Comparison of ENCODE assay signal across 16 cellular contexts in the genomic region with DNA sequence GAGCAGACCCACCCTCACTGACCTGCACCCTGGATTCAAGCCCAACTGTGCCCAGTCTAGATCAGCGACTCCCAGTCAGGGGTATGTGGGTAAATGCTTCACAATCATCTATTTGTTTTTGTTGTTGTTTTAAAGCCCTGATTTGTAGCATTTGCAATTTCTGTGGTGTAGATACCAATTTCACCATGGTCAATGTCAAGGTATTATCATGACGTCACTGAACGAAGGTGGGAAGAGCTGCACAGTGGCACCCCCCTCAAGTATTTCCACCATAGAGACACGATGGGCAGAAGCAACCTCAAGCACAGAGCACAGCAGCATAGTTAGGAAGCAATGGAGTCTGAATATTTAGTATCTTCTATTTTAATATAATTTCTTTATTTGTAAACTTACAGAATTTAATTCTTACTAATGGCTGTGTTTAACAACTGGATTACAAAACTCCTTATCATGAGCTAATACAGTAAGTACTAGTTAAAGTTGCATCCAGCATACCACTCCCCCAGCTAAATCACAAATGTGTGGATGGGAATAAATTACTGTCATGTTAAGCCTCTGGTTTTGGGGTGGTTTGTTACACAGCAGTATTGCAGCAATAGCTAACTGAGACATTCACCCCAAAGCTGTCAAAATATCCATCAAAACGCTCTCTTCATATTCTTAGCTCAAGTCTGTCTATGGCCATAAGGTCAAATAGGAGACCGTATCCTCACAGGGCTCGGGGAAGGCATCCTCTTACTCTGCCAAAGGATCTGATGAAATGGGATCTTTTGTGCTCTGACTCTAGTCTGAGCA. TPM values are rescaled to one million over a fixed set of nuclear protein-coding genes. Genes with fewer than 3 reads are reported as not detected.
DNase-seq lines count a peak whose midpoint lies in the region; ATAC-seq, FAIRE-seq and TF ChIP-seq lines count a peak whose summit lies in the region.
"Had no signal": no experiment of that assay in that cellular context is flagged by ENCODE, and none has a peak within 500 bp of the region (broad histone marks: within the 10 kb centered on the region; RNA-seq: fewer than 3 reads in every experiment).

No MANE protein-coding gene starts in this region.

- H3K4me1 ChIP-seq in heart right ventricle, result peaks cover 13 to 68% (median 41%) of the 10 kb centered on the region in 9 donors
- H3K4me1 ChIP-seq in HEK293 (ENCODE audit: control insufficient read depth, insufficient read depth, low read length), result no peaks in the 10 kb centered on the region
- H3K4me1 ChIP-seq in K562 (replicated peaks in 1 of 2; ENCODE audit: control insufficient read depth in 2 of 2, insufficient read depth in 2 of 2, low read length in 2 of 2), result no peaks in the 10 kb centered on the region
- peaks cover 27% of the 10 kb centered on the region for H3K4me1 ChIP-seq in psoas muscle
- H3K4me1 ChIP-seq: BE2C, Caco-2 had no signal

- no peak for TF ChIP-seq RAD21 in K562 (CRISPR knock-in tag; conservative IDR thresholded peaks at IDR 0.05 in 1 of 2, IDR thresholded peaks at IDR 0.05 in 1 of 2)

- 0 out of 2 replicates have a peak, but pooled peaks cover 3% of the 10 kb centered on the region for H4K20me1 ChIP-seq in K562 (replicated peaks; ENCODE audit: control insufficient read depth, insufficient read depth, low read length)

- H3K36me3 ChIP-seq in heart right ventricle (peaks cover 0 to 28% (median 0%) of the 10 kb centered on the region in 9 donors), HEK293 (ENCODE audit: control insufficient read depth in 2 of 2, insufficient read depth in 1 of 2, low read length in 2 of 2) (no peaks in the 10 kb centered on the region), K562 (ENCODE audit: control insufficient read depth, insufficient read depth, low read length) (no peaks in the 10 kb centered on the region), psoas muscle (ENCODE audit: insufficient read depth in 1 of 2, low read depth in 1 of 2) (no peaks in the 10 kb centered on the region)
- H3K36me3 ChIP-seq: BE2C had no signal

- FAIRE-seq in K562 (lab: Jason Lieb, UNC), result no peak
- FAIRE-seq: D721Med, G401.6, GM19239, H54 had no signal

- H3K9me3 ChIP-seq in heart right ventricle, result no peaks in the 10 kb centered on the region
- no peaks in the 10 kb centered on the region for H3K9me3 ChIP-seq in HEK293 (ENCODE audit: control insufficient read depth, insufficient read depth, low read depth, low read length)
- no peaks in the 10 kb centered on the region for H3K9me3 ChIP-seq in K562 (replicated peaks; ENCODE audit: control insufficient read depth, insufficient read depth, low read depth, low read length)
- no peaks in the 10 kb centered on the region for H3K9me3 ChIP-seq in psoas muscle
- H3K9me3 ChIP-seq: BE2C, Caco-2 had no signal

- no peaks in the 10 kb centered on the region for H3K79me2 ChIP-seq in K562 (ENCODE audit: control insufficient read depth, insufficient read depth, low read length)

- no peak for TF ChIP-seq EP300 in K562 (IDR thresholded peaks at IDR 0.05; ENCODE audit: low read length)

- H2AFZ ChIP-seq in K562 (ENCODE audit: low read depth, low read length), result no peak overlapping the region
- H2AFZ ChIP-seq: GM23338 had no signal

- no peak for ATAC-seq in heart right ventricle
- ATAC-seq in left cardiac atrium, result no peak
- no peak for ATAC-seq in K562
- ATAC-seq in psoas muscle, result no peak
- no peak for ATAC-seq in HG03521 (IDR thresholded peaks at IDR 0.05; ENCODE audit: unreplicated experiment)
- ATAC-seq: GM23338 had no signal

- no peak for TF ChIP-seq POLR2A in K562 (conservative IDR thresholded peaks at IDR 0.05)

- H3K27me3 ChIP-seq in heart right ventricle, result no peaks in the 10 kb centered on the region
- H3K27me3 ChIP-seq in K562 (ENCODE audit: control insufficient read depth in 2 of 2, insufficient read depth in 2 of 2, low read length in 2 of 2), result no peaks in the 10 kb centered on the region
- H3K27me3 ChIP-seq in psoas muscle (ENCODE audit: insufficient read depth in 3 of 3, low read length in 2 of 3), result no peaks in the 10 kb centered on the region
- H3K27me3 ChIP-seq: BE2C had no signal

- H3K4me3 ChIP-seq in heart right ventricle (no peak overlapping the region), HEK293 (ENCODE audit: low read depth, low read length) (no peak overlapping the region), K562 (no peak overlapping the region), psoas muscle (no peak overlapping the region)
- H3K4me3 ChIP-seq: GM23338 had no signal

- CTCF ChIA-PET in HEK293 (lab: Yijun Ruan, JAX) (no interaction called here), K562 (lab: Yijun Ruan, JAX; ENCODE audit: low intra/inter-chr PET ratio) (no interaction called here), HEK293T (lab: Yijun Ruan, JAX) (interaction anchor here (0.6 kb wide), 1 partner anchor 37 kb away, joined by 4 read pairs; no protein-coding TSS in a partner anchor)

- intact Hi-C loops in heart right ventricle (cut with DNase I), result loop anchor here in 1 of 10 donors (5.0 kb wide), 1 partner anchor 32 kb away; a partner anchor contains a TSS
- intact Hi-C loops in left cardiac atrium (cut with DNase I), result no loop called here
- intact Hi-C loops in K562 (cut with micrococcal nuclease), result no loop called here
- intact Hi-C loops in psoas muscle (cut with DNase I), result loop anchor here in 1 of 2 donors (5.0 kb wide), 1 partner anchor 87 kb away; no protein-coding TSS in a partner anchor

- no peak for TF ChIP-seq CTCF in heart right ventricle (IDR thresholded peaks at IDR 0.05)
- no peak for TF ChIP-seq CTCF in HEK293 (tag by site-specific recombination; IDR thresholded peaks at IDR 0.05)
- no peak for TF ChIP-seq CTCF in K562 (IDR thresholded peaks at IDR 0.05 in 2 of 3, conservative IDR thresholded peaks at IDR 0.05 in 1 of 3; ENCODE audit: insufficient read depth in 2 of 3, low read depth in 1 of 3, low read length in 3 of 3)
- no peak for TF ChIP-seq CTCF in psoas muscle (IDR thresholded peaks at IDR 0.05)

- POLR2A ChIA-PET in HEK293 (lab: Yijun Ruan, JAX), result no interaction called here
- POLR2A ChIA-PET in K562 (lab: Yijun Ruan, JAX), result interaction anchor here (0.8 kb wide), 1 partner anchor 10 kb away, joined by 3 read pairs; no protein-coding TSS in a partner anchor
- POLR2A ChIA-PET in HEK293T (lab: Yijun Ruan, JAX), result no interaction called here

- no peaks in the 10 kb centered on the region for H3K9me1 ChIP-seq in K562 (ENCODE audit: control insufficient read depth, insufficient read depth, low read length)

- no peak overlapping the region for H3K4me2 ChIP-seq in K562 (ENCODE audit: insufficient read depth, low read length)
- H3K4me2 ChIP-seq: GM23338 had no signal

- WGBS in heart right ventricle, 2 donors, result 72 to 73% methylated on average over 7 of the region's 7 CpGs
- 50% methylated on average over 7 of the region's 7 CpGs for WGBS in K562 (ENCODE audit: insufficient coverage, low coverage, missing lambda C conversion rate)
- WGBS in psoas muscle, 3 donors, result 57 to 78% (median 63%) methylated on average over 7 of the region's 7 CpGs

- BruUV-seq in K562 (replicated peaks; lab: Mats Ljungman, UMichigan), result no TSS peak

- in situ Hi-C loops in K562 (cut with MboI), result no loop called here

- H3K27ac ChIP-seq in heart right ventricle (peak overlapping the region in 8 of 10 donors; percentile 42 to 80 (median 68)), HEK293 (ENCODE audit: extremely low read depth, low read depth, low read length) (no peak overlapping the region), K562 (ENCODE audit: extremely low read depth, low read depth, low read length) (no peak overlapping the region), psoas muscle (peak overlapping the region; percentile 39)

- no peak for DNase-seq in heart right ventricle
- no peak for DNase-seq in left cardiac atrium
- DNase-seq in K562 (ENCODE audit: extremely low read depth in 1 of 4, low spot score in 3 of 4), result no peak
- DNase-seq in psoas muscle, result no peak
- no peak for DNase-seq in HEK293T (ENCODE audit: extremely low spot score)
- DNase-seq: BE2C; Caco-2; CD4-positive, alpha-beta T cell; HCEC 1CT had no signal

- H3K9ac ChIP-seq in K562 (ENCODE audit: insufficient read depth in 1 of 2, low read depth in 2 of 2, low read length in 2 of 2), result no peak overlapping the region

RNA-seq across cellular contexts. Expression of a gene that starts 25.5 kb away (rescaled TPM):
- total RNA-seq in heart right ventricle, result 1 to 10 TPM in 8 of 10 donors, under 1 TPM in 2; 0.56 to 2.7 (median 1.9) TPM
- 1 to 10 TPM; 2.5 TPM for polyA plus RNA-seq in heart right ventricle
- total RNA-seq in left cardiac atrium, result 1 to 10 TPM; 2.0 to 2.1 TPM
- 49.0 and 106 TPM in 2 replicates for total RNA-seq in K562 (2011; cell fraction: chromatin; rRNA removed; ENCODE audit: low replicate concordance)
- 32.9 and 41.1 TPM in 2 replicates for total RNA-seq in K562 (2011; cell fraction: nucleolus; rRNA removed)
- total RNA-seq in K562 (2011; cell fraction: nucleoplasm; rRNA removed), result 60.8 and 87.6 TPM in 2 replicates
- 37.4 and 40.0 TPM in 2 replicates for total RNA-seq in K562 (2014; rRNA removed)
- total RNA-seq in K562 (2014; rRNA removed; fragmentation: Illumina TruSeq; extraction: Trizol), result 49.0 and 54.6 TPM in 2 replicates
- total RNA-seq in K562 (2015; rRNA removed; fragmentation: Illumina TruSeq; extraction: Trizol), result 47.0 TPM in 2 replicates
- total RNA-seq in K562 (2021), result 36.1 and 39.6 TPM in 2 replicates
- 62.2 and 69.2 TPM in 2 replicates for polyA plus RNA-seq in K562 (2011; rRNA removed)
- 30.3 and 45.4 TPM in 2 replicates for polyA plus RNA-seq in K562 (2011; cell fraction: cytosol; rRNA removed)
- 36.3 and 39.7 TPM in 2 replicates for polyA plus RNA-seq in K562 (2011; cell fraction: nucleus; rRNA removed)
- polyA plus RNA-seq in K562 (2012), result 33.8 and 39.9 TPM in 2 replicates
- polyA plus RNA-seq in K562 (2014; fragmentation: Illumina TruSeq; extraction: Trizol), result 47.4 and 50.4 TPM in 2 replicates
- 10 to 100 TPM; 18.7 to 28.5 TPM for polyA plus RNA-seq in K562 (2014; fragmentation: Nextera tagmentation; extraction: Ambion mirVana)
- 71.4 and 72.4 TPM in 2 replicates for polyA plus RNA-seq in K562 (2014; rRNA removed)
- 21.1 and 25.1 TPM in 2 replicates for polyA minus RNA-seq in K562 (2011; rRNA and poly(A)+ RNA removed)
- polyA minus RNA-seq in K562 (2011; cell fraction: cytosol; rRNA and poly(A)+ RNA removed), result 13.4 and 17.7 TPM in 2 replicates
- 24.2 and 35.8 TPM in 2 replicates for polyA minus RNA-seq in K562 (2011; cell fraction: nucleus; rRNA and poly(A)+ RNA removed)
- under 1 TPM; 0.26 to 0.79 (median 0.34) TPM for total RNA-seq in psoas muscle
- polyA plus RNA-seq in psoas muscle, result 1 to 10 TPM in 2 of 3 donors, under 1 TPM in 1; 0.70 to 2.5 (median 1.6) TPM

RNA-seq across cellular contexts. Expression of a gene that starts 26.0 kb away (rescaled TPM):
- total RNA-seq in heart right ventricle (100 to 1,000 TPM in 1 of 10 donors, 10 to 100 TPM in 9; 73.9 to 106 (median 91.3) TPM), left cardiac atrium (10 to 100 TPM; 68.0 to 74.0 TPM), K562 (2014; rRNA removed) (30.4 and 32.7 TPM in 2 replicates), K562 (2014; rRNA removed; fragmentation: Illumina TruSeq; extraction: Trizol) (74.6 and 84.8 TPM in 2 replicates), K562 (2015; rRNA removed; fragmentation: Illumina TruSeq; extraction: Trizol) (66.2 and 69.9 TPM in 2 replicates), K562 (2021) (84.4 and 87.3 TPM in 2 replicates), psoas muscle (10 to 100 TPM; 29.9 to 49.8 (median 40.4) TPM)
- polyA plus RNA-seq in heart right ventricle (10 to 100 TPM; 12.7 to 36.7 TPM), K562 (2011; rRNA removed) (40.2 and 53.3 TPM in 2 replicates), K562 (2014; fragmentation: Illumina TruSeq; extraction: Trizol) (48.6 and 57.4 TPM in 2 replicates), K562 (2014; fragmentation: Nextera tagmentation; extraction: Ambion mirVana) (100 to 1,000 TPM in 1 of 2 experiments, 10 to 100 TPM in 1; 90.4 to 131 TPM), K562 (2014; rRNA removed) (35.0 and 42.5 TPM in 2 replicates), psoas muscle (10 to 100 TPM; 22.8 to 47.0 (median 23.5) TPM)
- 37.9 and 110 TPM in 2 replicates for total RNA-seq in K562 (2011; cell fraction: chromatin; rRNA removed; ENCODE audit: low replicate concordance)
- 25.9 and 27.2 TPM in 2 replicates for total RNA-seq in K562 (2011; cell fraction: nucleolus; rRNA removed)
- total RNA-seq in K562 (2011; cell fraction: nucleoplasm; rRNA removed), result 43.5 and 65.2 TPM in 2 replicates
- 11.4 and 16.9 TPM in 2 replicates for polyA plus RNA-seq in K562 (2011; cell fraction: cytosol; rRNA removed)
- 12.0 and 21.6 TPM in 2 replicates for polyA plus RNA-seq in K562 (2011; cell fraction: nucleus; rRNA removed)
- polyA plus RNA-seq in K562 (2012), result 58.4 and 83.6 TPM in 2 replicates
- 82.5 and 93.0 TPM in 2 replicates for polyA minus RNA-seq in K562 (2011; rRNA and poly(A)+ RNA removed)
- 42.1 and 43.0 TPM in 2 replicates for polyA minus RNA-seq in K562 (2011; cell fraction: cytosol; rRNA and poly(A)+ RNA removed)
- polyA minus RNA-seq in K562 (2011; cell fraction: nucleus; rRNA and poly(A)+ RNA removed), result 39.7 and 71.0 TPM in 2 replicates

RNA-seq across cellular contexts. Expression of a gene that starts 33.1 kb away (rescaled TPM):
- total RNA-seq in heart right ventricle (100 to 1,000 TPM; 220 to 458 (median 262) TPM), left cardiac atrium (100 to 1,000 TPM; 230 to 333 TPM), K562 (2014; rRNA removed) (8.8 and 9.8 TPM in 2 replicates), K562 (2014; rRNA removed; fragmentation: Illumina TruSeq; extraction: Trizol) (6.7 and 7.6 TPM in 2 replicates), K562 (2015; rRNA removed; fragmentation: Illumina TruSeq; extraction: Trizol) (6.6 and 6.7 TPM in 2 replicates), K562 (2021) (10.1 and 10.7 TPM in 2 replicates), psoas muscle (10 to 100 TPM; 13.2 to 41.1 (median 36.6) TPM)
- polyA plus RNA-seq in heart right ventricle (10 to 100 TPM; 63.5 to 69.5 TPM), K562 (2011; rRNA removed) (4.2 and 4.3 TPM in 2 replicates), K562 (2014; fragmentation: Illumina TruSeq; extraction: Trizol) (4.7 and 6.5 TPM in 2 replicates), K562 (2014; fragmentation: Nextera tagmentation; extraction: Ambion mirVana) (under 1 TPM; 0.69 to 0.82 TPM), K562 (2014; rRNA removed) (3.3 TPM in 2 replicates), psoas muscle (1 to 10 TPM; 1.4 to 6.8 (median 5.4) TPM)
- total RNA-seq in K562 (2011; cell fraction: chromatin; rRNA removed; ENCODE audit: low replicate concordance), result 14.1 and 14.2 TPM in 2 replicates
- total RNA-seq in K562 (2011; cell fraction: nucleolus; rRNA removed), result 6.8 and 7.9 TPM in 2 replicates
- 12.1 and 14.7 TPM in 2 replicates for total RNA-seq in K562 (2011; cell fraction: nucleoplasm; rRNA removed)
- polyA plus RNA-seq in K562 (2011; cell fraction: cytosol; rRNA removed), result 2.7 and 3.6 TPM in 2 replicates
- 4.4 and 5.0 TPM in 2 replicates for polyA plus RNA-seq in K562 (2011; cell fraction: nucleus; rRNA removed)
- 5.2 and 6.0 TPM in 2 replicates for polyA plus RNA-seq in K562 (2012)
- polyA minus RNA-seq in K562 (2011; rRNA and poly(A)+ RNA removed), result 5.5 and 7.1 TPM in 2 replicates
- polyA minus RNA-seq in K562 (2011; cell fraction: cytosol; rRNA and poly(A)+ RNA removed), result 5.5 and 9.8 TPM in 2 replicates
- polyA minus RNA-seq in K562 (2011; cell fraction: nucleus; rRNA and poly(A)+ RNA removed), result 4.2 and 5.4 TPM in 2 replicates

Comparison
In these comparisons a context has a peak if more than half of its experiments do, and no peak if none do; other contexts are left out.
1. H3K27ac ChIP-seq: peak in heart right ventricle (8 of 10) and psoas muscle (single experiment); none in HEK293 (single experiment) and K562 (single experiment).
2. RNA of a gene that starts 25.5 kb away (total RNA-seq): 32.9 to 106 TPM in K562; 2.0 to 2.1 TPM in left cardiac atrium, 0.56 to 2.7 TPM in heart right ventricle and 0.26 to 0.79 TPM in psoas muscle; every median in the first group is over 4 times any median in the second.
3. RNA of a gene that starts 33.1 kb away (total RNA-seq): 230 to 333 TPM in left cardiac atrium and 220 to 458 TPM in heart right ventricle; 13.2 to 41.1 TPM in psoas muscle and 6.6 to 14.7 TPM in K562; every median in the first group is over 4 times any median in the second.